ENCODE assay signal across 35 cellular contexts in the genomic region with DNA sequence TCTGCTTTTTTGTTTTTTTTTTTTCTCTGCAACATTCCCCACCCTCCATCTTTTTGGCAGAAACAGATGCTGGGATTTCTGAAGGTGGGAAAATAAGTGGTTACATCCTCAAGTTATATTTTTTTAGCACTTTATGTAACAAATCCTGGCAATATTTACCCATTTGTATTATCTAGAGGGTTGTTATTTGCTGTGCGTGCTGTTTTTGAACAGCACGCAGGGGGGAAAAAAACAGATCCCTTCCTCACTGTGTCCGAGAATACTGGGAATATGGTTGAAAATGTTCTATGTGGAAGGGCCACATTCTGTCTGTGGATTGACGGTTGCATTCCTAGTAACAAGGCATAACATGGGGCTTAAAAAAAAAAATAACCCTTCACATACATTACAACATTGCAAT.
"Had no signal": no experiment of that assay in that cellular context is flagged by ENCODE, and none has a peak within 500 bp of the region (broad histone marks: within the 10 kb centered on the region; RNA-seq: fewer than 3 reads in every experiment).

No MANE protein-coding gene starts in this region.

- DNase-seq: Karpas-422, Kasumi-1, MG63, MM.1S, MV-4-11, NCI-H1048, NCI-H1092, NCI-H1092 treated with DMSO at 0.1 percent for 48 hours, NCI-H1105, NCI-H1105 treated with DMSO at 0.1 percent for 48 hours, NCI-H1417, NCI-H1417 treated with DMSO at 0.1 percent for 48 hours, NCI-H1436, NCI-H1436 treated with DMSO at 0.1 percent for 48 hours, NCI-H146, NCI-H1694, NCI-H1694 treated with DMSO at 0.1 percent for 48 hours, NCI-H187, NCI-H187 treated with DMSO at 0.1 percent for 48 hours, NCI-H1930, NCI-H2029, NCI-H2029 treated with DMSO at 0.1 percent for 48 hours, NCI-H2081, NCI-H2081 treated with DMSO at 0.1 percent for 48 hours, NCI-H2107, NCI-H2171, NCI-H2171 treated with DMSO at 0.1 percent for 48 hours, NCI-H2227 treated with DMSO at 0.1 percent for 48 hours, NCI-H226, NCI-H345, NCI-H446, NCI-H446 treated with DMSO at 0.1 percent for 48 hours, NCI-H510A, NCI-H510A treated with DMSO at 0.1 percent for 48 hours, NCI-H524 had no signal

- H3K36me3 ChIP-seq: MG63 had no signal

- H3K9me3 ChIP-seq: MG63 had no signal

- H3K4me3 ChIP-seq: MG63 had no signal

- H3K27me3 ChIP-seq: MG63 had no signal
